ENCODE assay signal across 14 cellular contexts in genomic region chr12:116927244-116927940, GRCh38. TPM values are rescaled to one million over a fixed set of nuclear protein-coding genes. Genes with fewer than 3 reads are reported as not detected.
DNase-seq lines count a peak whose midpoint lies in the region; ATAC-seq and TF ChIP-seq lines count a peak whose summit lies in the region.
"Had no signal": no experiment of that assay in that cellular context is flagged by ENCODE, and none has a peak within 500 bp of the region (broad histone marks: within the 10 kb centered on the region; RNA-seq: fewer than 3 reads in every experiment).

No MANE protein-coding gene starts in this region.

- no peak overlapping the region for H3K4me3 ChIP-seq in thyroid gland (replicated peaks in 1 of 3)
- H3K4me3 ChIP-seq: MG63 had no signal

- TF ChIP-seq CTCF in thyroid gland (IDR thresholded peaks at IDR 0.05) (no peak), glutamatergic neuron (IDR thresholded peaks at IDR 0.05; ENCODE audit: partially characterized antibody, unreplicated experiment) (no peak)

- 75 to 83% methylated on average over 9 of the region's 9 CpGs for WGBS in thyroid gland, 2 donors

- peaks cover 4 to 5% of the 10 kb centered on the region in 2 donors for H3K36me3 ChIP-seq in thyroid gland

- H3K4me1 Mint-ChIP-seq in glutamatergic neuron (ENCODE audit: low read depth, unreplicated experiment), result peaks cover 2% of the 10 kb centered on the region

- peak; percentile 31 for ATAC-seq in Right ventricle myocardium superior (ENCODE audit: poor library complexity)
- ATAC-seq in left cardiac atrium, result no peak

- no peak overlapping the region for H3K27ac Mint-ChIP-seq in glutamatergic neuron (ENCODE audit: unreplicated experiment)
- H3K27ac Mint-ChIP-seq: CD4-positive, alpha-beta T cell had no signal

- TF ChIP-seq POLR2A in thyroid gland (IDR thresholded peaks at IDR 0.05), result no peak

- no peak overlapping the region for H3K4me3 Mint-ChIP-seq in glutamatergic neuron (ENCODE audit: unreplicated experiment)
- H3K4me3 Mint-ChIP-seq: CD4-positive, alpha-beta T cell had no signal

- peaks cover 0 to 31% of the 10 kb centered on the region in 2 donors for H3K4me1 ChIP-seq in thyroid gland

- H3K27me3 ChIP-seq in thyroid gland, result no peaks in the 10 kb centered on the region
- H3K27me3 ChIP-seq: MG63 had no signal

- no peak for DNase-seq in Right ventricle myocardium superior
- DNase-seq in left cardiac atrium, result no peak
- DNase-seq in NCI-H2227 treated with DMSO at 0.1 percent for 48 hours (lab: John Stamatoyannopoulos, UW), result peak; percentile 45
- peak; percentile 42 for DNase-seq in left kidney (ENCODE audit: low read depth, low spot score)
- DNase-seq in thyroid gland, result no peak
- no peak for DNase-seq in HuH-7 (ENCODE audit: low spot score)
- no peak for DNase-seq in C1 segment of cervical spinal cord (lab: John Stamatoyannopoulos, UW)
- no peak for DNase-seq in glutamatergic neuron
- DNase-seq: ACHN; CD4-positive, alpha-beta T cell; MG63; NCI-H2081; NCI-H774; SHP77 treated with DMSO at 0.1 percent for 48 hours had no signal

- intact Hi-C loops in Right ventricle myocardium superior (cut with DNase I), result no loop called here
- intact Hi-C loops in left cardiac atrium (cut with DNase I), result no loop called here
- intact Hi-C loops in thyroid gland (cut with DNase I), result no loop called here

- peak overlapping the region in 2 of 3 donors; percentile 3 to 44 for H3K27ac ChIP-seq in thyroid gland

- no peaks in the 10 kb centered on the region for H3K27me3 Mint-ChIP-seq in glutamatergic neuron (ENCODE audit: unreplicated experiment)
- H3K27me3 Mint-ChIP-seq: CD4-positive, alpha-beta T cell had no signal

- H3K9me3 ChIP-seq in thyroid gland, result no peaks in the 10 kb centered on the region
- H3K9me3 ChIP-seq: MG63 had no signal

- no peaks in the 10 kb centered on the region for H3K9me3 Mint-ChIP-seq in glutamatergic neuron (ENCODE audit: unreplicated experiment)
- H3K9me3 Mint-ChIP-seq: CD4-positive, alpha-beta T cell had no signal

- H3K36me3 Mint-ChIP-seq in glutamatergic neuron (ENCODE audit: unreplicated experiment), result no peaks in the 10 kb centered on the region

RNA-seq across cellular contexts. Expression of gene FBXW8, which starts 16.6 kb away (rescaled TPM):
- total RNA-seq in Right ventricle myocardium superior, result 5.5 TPM
- total RNA-seq in left cardiac atrium, result 1 to 10 TPM; 6.5 to 8.9 TPM
- 10 to 100 TPM; 29.3 to 45.5 (median 32.9) TPM for total RNA-seq in thyroid gland
- total RNA-seq in glutamatergic neuron (ENCODE audit: unreplicated experiment), result 16.2 TPM

RNA-seq across cellular contexts. Expression of gene HRK, which starts 46.2 kb away (rescaled TPM):
- total RNA-seq in Right ventricle myocardium superior, result 0.27 TPM
- under 1 TPM; 0.05 to 0.09 TPM for total RNA-seq in left cardiac atrium
- under 1 TPM; 0.39 to 0.83 (median 0.48) TPM for total RNA-seq in thyroid gland
- 2.4 TPM for total RNA-seq in glutamatergic neuron (ENCODE audit: unreplicated experiment)
- total RNA-seq: CD4-positive, alpha-beta T cell had no signal

Comparison
In these comparisons a context has a peak if more than half of its experiments do, and no peak if none do; other contexts are left out.
1. DNase-seq: peak in NCI-H2227 treated with DMSO at 0.1 percent for 48 hours (single experiment) and left kidney (single experiment); none in Right ventricle myocardium superior (single experiment), left cardiac atrium (single experiment), thyroid gland (0 of 2), HuH-7 (single experiment), C1 segment of cervical spinal cord (0 of 14) and glutamatergic neuron (single experiment).